21 cellular contexts compared by ENCODE assay signal in the genomic region with DNA sequence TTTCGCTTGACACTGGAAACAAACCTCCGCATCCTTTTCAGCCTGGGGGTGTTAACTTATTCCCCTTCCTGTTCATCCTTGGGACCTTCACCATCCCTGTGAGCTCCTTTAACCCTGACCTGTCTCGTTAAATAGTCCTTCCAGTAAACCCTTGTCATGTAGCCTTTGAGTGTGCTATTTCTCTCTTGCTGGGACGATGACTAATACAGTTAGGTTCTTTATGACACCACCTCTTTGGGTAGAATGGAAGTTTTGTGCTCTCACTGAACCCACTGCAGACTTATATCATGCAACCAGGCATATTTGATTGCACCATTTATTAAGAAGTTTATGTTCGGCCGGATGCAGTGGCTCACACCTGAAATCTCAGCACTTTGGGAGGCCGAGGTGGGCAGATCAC.
"Had no signal": no experiment of that assay in that cellular context is flagged by ENCODE, and none has a peak within 500 bp of the region (broad histone marks: within the 10 kb centered on the region; RNA-seq: fewer than 3 reads in every experiment).

No MANE protein-coding gene starts in this region.

- H3K36me3 Mint-ChIP-seq: T-cell had no signal

- H3K9me3 Mint-ChIP-seq: T-cell had no signal

- H3K4me3 Mint-ChIP-seq: T-cell had no signal

- H3K4me1 Mint-ChIP-seq: T-cell had no signal

- ATAC-seq: Panc1, PC-3, T-cell had no signal

- H3K27ac Mint-ChIP-seq: T-cell had no signal

- DNase-seq: KBM-7; MV-4-11; NCI-H1048; NCI-H1417; NCI-H1436 treated with DMSO at 0.1 percent for 48 hours; NCI-H1694; NCI-H187 treated with DMSO at 0.1 percent for 48 hours; NCI-H2029 treated with DMSO at 0.1 percent for 48 hours; NCI-H2171 treated with DMSO at 0.1 percent for 48 hours; NCI-H345; NCI-H446 treated with DMSO at 0.1 percent for 48 hours; NCI-H510A treated with DMSO at 0.1 percent for 48 hours; NCI-H526; NCI-H748 treated with DMSO at 0.1 percent for 48 hours; NK-92 treated with Interleukin-12 subunit alpha and Interleukin-12 subunit beta, amount 100 ng/mL, for 24 hours; PC-3; SHP77; SK-N-SH; SW 1271; T-cell had no signal
